8 cellular contexts compared by ENCODE assay signal in the genomic region with DNA sequence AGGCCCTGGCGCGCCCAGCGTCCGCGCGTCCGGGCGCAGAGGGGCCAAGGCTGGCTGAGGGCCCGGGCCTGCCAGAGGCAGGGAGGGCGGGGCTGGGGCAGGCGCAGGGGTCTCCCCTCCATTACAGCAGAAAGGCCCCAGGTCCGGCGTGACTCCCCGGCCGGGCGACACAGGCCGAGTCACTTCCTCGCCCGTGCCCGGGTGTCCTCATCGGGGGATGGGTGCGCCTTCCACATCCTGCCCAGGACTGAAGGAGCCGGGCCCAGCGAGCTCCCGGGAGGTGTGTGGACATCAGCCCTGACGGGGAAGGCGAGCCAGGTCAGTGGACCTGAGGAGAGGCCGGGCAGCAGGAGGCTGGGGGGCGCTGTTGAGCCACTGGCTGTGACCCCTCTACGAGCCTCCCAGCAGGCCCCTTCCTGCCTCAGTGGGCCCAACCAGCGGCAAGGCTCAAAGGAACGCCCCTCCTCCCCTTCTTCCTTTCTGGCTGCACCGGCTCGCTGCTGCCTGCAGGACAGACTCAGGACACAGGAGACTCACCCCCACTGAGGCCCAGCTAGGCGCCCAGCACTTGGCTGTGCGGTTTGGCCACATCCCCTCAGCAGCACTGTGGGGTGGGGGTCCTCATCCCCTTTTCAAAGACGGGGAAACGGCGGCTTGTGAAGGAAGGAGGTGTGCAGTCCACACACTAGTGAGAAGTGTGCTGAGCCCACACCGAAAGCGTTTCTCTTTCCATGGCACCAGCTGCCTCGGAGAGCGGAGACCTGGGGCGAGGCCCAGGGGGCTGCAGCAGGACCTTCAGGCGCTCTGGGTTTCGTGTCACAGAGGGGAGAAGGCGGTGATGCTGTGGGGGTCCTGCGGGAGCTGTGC. TPM values are rescaled to one million over a fixed set of nuclear protein-coding genes. Genes with fewer than 3 reads are reported as not detected.
DNase-seq lines count a peak whose midpoint lies in the region; ATAC-seq lines count a peak whose summit lies in the region.

No MANE protein-coding gene starts in this region.

- H3K9me3 ChIP-seq in iPS-18c (ENCODE audit: control insufficient read depth, insufficient read depth, low read length) = peaks cover 2% of the 10 kb centered on the region

- H3K4me3 Mint-ChIP-seq in activated T-helper 17 cell treated with anti-CD3 and anti-CD28 coated beads, Interleukin-2, amount 50 U/mL, for 72 hours = peak overlapping the region; percentile 30
- peak overlapping the region; percentile 65 to 78 for H3K4me3 Mint-ChIP-seq in stimulated activated naive B cell treated with anti-CD40 and anti-IgM and Interleukin-4, amounts not matched to agents 10 μg/mL and 1 μg/mL and 100 μg/mL, for 72 hours

- peak overlapping the region; percentile 24; the same call in 1 of the 2 replicates for H3K4me3 ChIP-seq in iPS-18c (ENCODE audit: insufficient read depth, low read depth, low read length)

- H3K9me3 Mint-ChIP-seq in activated T-helper 17 cell treated with anti-CD3 and anti-CD28 coated beads, Interleukin-2, amount 50 U/mL, for 72 hours = no peaks in the 10 kb centered on the region
- peaks cover 0 to 1% of the 10 kb centered on the region in 2 donors for H3K9me3 Mint-ChIP-seq in stimulated activated naive B cell treated with anti-CD40 and anti-IgM and Interleukin-4, amounts not matched to agents 10 μg/mL and 1 μg/mL and 100 μg/mL, for 72 hours

- peak; percentile 26 for DNase-seq in DMS53 (lab: John Stamatoyannopoulos, UW)
- DNase-seq in DMS53 treated with DMSO at 0.1 percent for 48 hours (lab: John Stamatoyannopoulos, UW; ENCODE audit: unreplicated experiment) = no peak
- DNase-seq in stimulated activated naive B cell treated with anti-CD40 and anti-IgM and Interleukin-4, amounts not matched to agents 10 μg/mL and 1 μg/mL and 100 μg/mL, for 72 hours = no peak
- no peak for DNase-seq in NCI-H2107 (lab: John Stamatoyannopoulos, UW)
- DNase-seq in activated gamma-delta T cell (lab: John Stamatoyannopoulos, UW) = no peak
- no peak for DNase-seq in HPDE6-E6E7 (ENCODE audit: extremely low spot score)

- no peak overlapping the region for H3K27ac Mint-ChIP-seq in activated T-helper 17 cell treated with anti-CD3 and anti-CD28 coated beads, Interleukin-2, amount 50 U/mL, for 72 hours
- peak overlapping the region; percentile 27 for H3K27ac Mint-ChIP-seq in stimulated activated naive B cell treated with anti-CD40 and anti-IgM and Interleukin-4, amounts not matched to agents 10 μg/mL and 1 μg/mL and 100 μg/mL, for 72 hours

- H3K27me3 Mint-ChIP-seq in activated T-helper 17 cell treated with anti-CD3 and anti-CD28 coated beads, Interleukin-2, amount 50 U/mL, for 72 hours = peaks cover 13% of the 10 kb centered on the region
- peaks cover 38 to 68% of the 10 kb centered on the region in 2 donors for H3K27me3 Mint-ChIP-seq in stimulated activated naive B cell treated with anti-CD40 and anti-IgM and Interleukin-4, amounts not matched to agents 10 μg/mL and 1 μg/mL and 100 μg/mL, for 72 hours

- peak; percentile 29 for ATAC-seq in activated T-helper 17 cell treated with anti-CD3 and anti-CD28 coated beads, Interleukin-2, amount 50 U/mL, for 72 hours (replicated peaks)
- peak; percentile 10 to 14 for ATAC-seq in stimulated activated naive B cell treated with anti-CD40 and anti-IgM and Interleukin-4, amounts not matched to agents 10 μg/mL and 1 μg/mL and 100 μg/mL, for 72 hours (replicated peaks)

- H3K4me1 Mint-ChIP-seq in activated T-helper 17 cell treated with anti-CD3 and anti-CD28 coated beads, Interleukin-2, amount 50 U/mL, for 72 hours = no peaks in the 10 kb centered on the region
- peaks cover 13 to 29% of the 10 kb centered on the region in 2 donors for H3K4me1 Mint-ChIP-seq in stimulated activated naive B cell treated with anti-CD40 and anti-IgM and Interleukin-4, amounts not matched to agents 10 μg/mL and 1 μg/mL and 100 μg/mL, for 72 hours

- no peaks in the 10 kb centered on the region for H3K36me3 Mint-ChIP-seq in activated T-helper 17 cell treated with anti-CD3 and anti-CD28 coated beads, Interleukin-2, amount 50 U/mL, for 72 hours (ENCODE audit: low read depth)
- peaks cover 0 to 7% of the 10 kb centered on the region in 2 donors for H3K36me3 Mint-ChIP-seq in stimulated activated naive B cell treated with anti-CD40 and anti-IgM and Interleukin-4, amounts not matched to agents 10 μg/mL and 1 μg/mL and 100 μg/mL, for 72 hours

RNA-seq across cellular contexts. Expression of gene TNFAIP2, which starts 0.6 kb away (rescaled TPM):
- 1 to 10 TPM; 3.0 to 4.0 TPM for total RNA-seq in activated T-helper 17 cell treated with anti-CD3 and anti-CD28 coated beads, Interleukin-2, amount 50 U/mL, for 72 hours

RNA-seq across cellular contexts. Expression of gene EXOC3L4, which starts 29.3 kb away (rescaled TPM):
- total RNA-seq in activated T-helper 17 cell treated with anti-CD3 and anti-CD28 coated beads, Interleukin-2, amount 50 U/mL, for 72 hours = not detected

RNA-seq across cellular contexts. Expression of gene LBHD2, which starts 39.9 kb away (rescaled TPM):
- total RNA-seq in activated T-helper 17 cell treated with anti-CD3 and anti-CD28 coated beads, Interleukin-2, amount 50 U/mL, for 72 hours = not detected
